ENCODE assay signal across 8 cellular contexts in genomic region chr6:30885999-30886896, GRCh38. TPM values are rescaled to one million over a fixed set of nuclear protein-coding genes. Genes with fewer than 3 reads are reported as not detected.
DNase-seq lines count a peak whose midpoint lies in the region; ATAC-seq and TF ChIP-seq lines count a peak whose summit lies in the region.

No MANE protein-coding gene starts in this region.

- H3K4me3 Mint-ChIP-seq in MCF 10A (ENCODE audit: unreplicated experiment): peak overlapping the region; percentile 83

- H3K4me1 Mint-ChIP-seq in MCF 10A (ENCODE audit: insufficient read depth, unreplicated experiment): peaks cover 61% of the 10 kb centered on the region

- H3K36me3 ChIP-seq in H7 (replicated peaks; ENCODE audit: control insufficient read depth, insufficient read depth, low read length) (peaks cover 23% of the 10 kb centered on the region), Peyer's patch (peaks cover 0 to 29% (median 0%) of the 10 kb centered on the region in 3 donors), iPS-20b (ENCODE audit: insufficient read depth, low read depth, low read length) (peaks cover 32% of the 10 kb centered on the region), sigmoid colon (peaks cover 0 to 23% (median 4%) of the 10 kb centered on the region in 4 donors)

- no peak for ATAC-seq in HG03108 (IDR thresholded peaks at IDR 0.05; ENCODE audit: unreplicated experiment)

- peak overlapping the region; percentile 95 for H3K27ac Mint-ChIP-seq in MCF 10A (ENCODE audit: low read depth, unreplicated experiment)

- no peaks in the 10 kb centered on the region for H3K27me3 Mint-ChIP-seq in MCF 10A (ENCODE audit: insufficient read depth, unreplicated experiment)

- no peaks in the 10 kb centered on the region for H3K27me3 ChIP-seq in H7 (ENCODE audit: control insufficient read depth, insufficient read depth, low read length)
- no peaks in the 10 kb centered on the region for H3K27me3 ChIP-seq in Peyer's patch
- no peaks in the 10 kb centered on the region for H3K27me3 ChIP-seq in iPS-20b (ENCODE audit: insufficient read depth, low read length)
- H3K27me3 ChIP-seq in sigmoid colon: no peaks in the 10 kb centered on the region

- H3K4me1 ChIP-seq in Peyer's patch (peaks cover 3 to 38% (median 26%) of the 10 kb centered on the region in 4 donors), iPS-20b (ENCODE audit: insufficient read depth, low read length) (peaks cover 31% of the 10 kb centered on the region), sigmoid colon (peaks cover 0 to 55% (median 44%) of the 10 kb centered on the region in 4 donors)

- POLR2A ChIA-PET in AG04449 (lab: Yijun Ruan, JAX): interaction anchor here (0.7 kb wide), 2 partner anchors 28 to 73 kb away, joined by 3 read pairs; partner anchors contain the start of gene VARS2
- POLR2A ChIA-PET in MCF 10A (lab: Yijun Ruan, JAX): interaction anchor here (0.6 to 7.2 kb wide), 24 partner anchors 10 to 330 kb away, joined by 3 to 100 read pairs (median 8); partner anchors contain the start of genes GTF2H4, IER3, MDC1 and MRPS18B

- H3K9ac ChIP-seq in iPS-20b (ENCODE audit: low read depth, low read length): peak overlapping the region; percentile 81; the same call in 1 of the 2 replicates

- H3K9me3 ChIP-seq in Peyer's patch: no peaks in the 10 kb centered on the region
- H3K9me3 ChIP-seq in iPS-20b (ENCODE audit: insufficient read depth, low read depth, low read length): no peaks in the 10 kb centered on the region
- H3K9me3 ChIP-seq in sigmoid colon: no peaks in the 10 kb centered on the region

- TF ChIP-seq CTCF in AG04449 (IDR thresholded peaks at IDR 0.05; ENCODE audit: insufficient read depth, low read length, missing control alignments) (no peak), Peyer's patch (IDR thresholded peaks at IDR 0.05) (no peak), MCF 10A (IDR thresholded peaks at IDR 0.05; ENCODE audit: unreplicated experiment) (no peak), sigmoid colon (IDR thresholded peaks at IDR 0.05) (no peak)

- WGBS in sigmoid colon, 2 donors: 12 to 44% methylated on average over 18 of the region's 18 CpGs

- H3K9me3 Mint-ChIP-seq in MCF 10A (ENCODE audit: unreplicated experiment): no peaks in the 10 kb centered on the region

- TF ChIP-seq EP300 in sigmoid colon (IDR thresholded peaks at IDR 0.05): no peak

- peak overlapping the region; percentile 88 to 94 (median 92) for H3K27ac ChIP-seq in Peyer's patch
- peak overlapping the region; percentile 91 for H3K27ac ChIP-seq in iPS-20b (ENCODE audit: low read length)
- H3K27ac ChIP-seq in sigmoid colon: peak overlapping the region; percentile 89 to 95 (median 94)

- no TSS peak for BruUV-seq in MCF 10A (replicated peaks; lab: Mats Ljungman, UMichigan)

- H3K4me3 ChIP-seq in AG04449 (ENCODE audit: low read depth, low read length) (peak overlapping the region; percentile 82), H7 (ENCODE audit: insufficient read depth, low read depth, low read length) (peak overlapping the region; percentile 34), Peyer's patch (peak overlapping the region; percentile 1 to 89 (median 75)), iPS-20b (ENCODE audit: low read length) (peak overlapping the region; percentile 63), sigmoid colon (peak overlapping the region; percentile 80 to 93 (median 87))

- intact Hi-C loops in MCF 10A (cut with micrococcal nuclease) (loop anchor here (2.0 kb wide), 2 partner anchors 23 to 143 kb away; partner anchors contain the start of genes FLOT1 and GTF2H4), sigmoid colon (cut with DNase I) (loop anchor here (2.0 kb wide), 1 partner anchor 143 kb away; the partner anchor contains the start of gene FLOT1)

- DNase-seq in AG04449 (ENCODE audit: low read depth, low spot score): no peak
- peak; percentile 98 for DNase-seq in H7
- DNase-seq in Peyer's patch: peak in 2 of 3 donors; percentile 80 to 86
- peak; percentile 97 for DNase-seq in MCF 10A (ENCODE audit: unreplicated experiment)
- DNase-seq in sigmoid colon: peak; percentile 89
- DNase-seq in cortex of kidney (lab: John Stamatoyannopoulos, UW): no peak

- CTCF ChIA-PET in AG04449 (lab: Yijun Ruan, JAX) (interaction anchor here (1.1 to 13.1 kb wide), 8 partner anchors 8 to 194 kb away, joined by 4 to 472 read pairs (median 10); no protein-coding TSS in a partner anchor), MCF 10A (lab: Yijun Ruan, JAX) (interaction anchor here (0.6 to 6.3 kb wide), 9 partner anchors 9 to 200 kb away, joined by 3 to 54 read pairs (median 5); no protein-coding TSS in a partner anchor)

- TF ChIP-seq POLR2A in Peyer's patch (IDR thresholded peaks at IDR 0.05) (peak; percentile 54 to 81), sigmoid colon (IDR thresholded peaks at IDR 0.05) (no peak)

- peaks cover 39% of the 10 kb centered on the region for H3K36me3 Mint-ChIP-seq in MCF 10A (ENCODE audit: insufficient read depth, unreplicated experiment)

RNA-seq across cellular contexts. Expression of gene DDR1, which starts 1.9 kb away (rescaled TPM):
- 117 and 127 TPM in 2 replicates for total RNA-seq in H7 (2014; rRNA removed; shearing (Covaris generic))
- total RNA-seq in Peyer's patch (100 to 1,000 TPM in 3 of 4 donors, 10 to 100 TPM in 1; 70.1 to 166 (median 143) TPM), MCF 10A (2022) (59.7 and 66.0 TPM in 2 replicates), sigmoid colon (10 to 100 TPM in 2 of 4 donors, 1 to 10 TPM in 2; 7.9 to 25.2 (median 13.6) TPM)
- 100 to 1,000 TPM in 1 of 3 donors, 10 to 100 TPM in 2; 25.7 to 110 (median 27.0) TPM for polyA plus RNA-seq in sigmoid colon

RNA-seq across cellular contexts. Expression of gene GTF2H4, which starts 21.8 kb away (rescaled TPM):
- total RNA-seq in H7 (2014; rRNA removed; shearing (Covaris generic)): 30.5 and 30.9 TPM in 2 replicates
- total RNA-seq in Peyer's patch (10 to 100 TPM; 10.7 to 21.3 (median 17.0) TPM), MCF 10A (2022) (30.6 and 33.9 TPM in 2 replicates), sigmoid colon (10 to 100 TPM in 2 of 4 donors, 1 to 10 TPM in 2; 7.7 to 28.5 (median 13.1) TPM)
- polyA plus RNA-seq in sigmoid colon: 10 to 100 TPM in 2 of 3 donors, 1 to 10 TPM in 1; 9.9 to 21.9 (median 12.6) TPM

RNA-seq across cellular contexts. Expression of gene VARS2, which starts 27.8 kb away (rescaled TPM):
- 54.4 and 60.5 TPM in 2 replicates for total RNA-seq in H7 (2014; rRNA removed; shearing (Covaris generic))
- total RNA-seq in Peyer's patch (10 to 100 TPM; 24.2 to 40.0 (median 31.1) TPM), MCF 10A (2022) (38.8 and 52.7 TPM in 2 replicates), sigmoid colon (10 to 100 TPM in 1 of 4 donors, 1 to 10 TPM in 3; 6.7 to 13.0 (median 9.0) TPM)
- polyA plus RNA-seq in sigmoid colon: 10 to 100 TPM in 1 of 3 donors, 1 to 10 TPM in 2; 6.9 to 23.0 (median 7.8) TPM

RNA-seq across cellular contexts. Expression of gene SFTA2, which starts 45.7 kb away (rescaled TPM):
- not detected in 2 replicates for total RNA-seq in H7 (2014; rRNA removed; shearing (Covaris generic))
- total RNA-seq in Peyer's patch (not detected), MCF 10A (2022) (not detected in 2 replicates), sigmoid colon (not detected)
- 1 to 10 TPM in 1 of 3 donors, not detected in 2; 3.6 TPM for polyA plus RNA-seq in sigmoid colon

RNA-seq across cellular contexts. Expression of gene MUCL3, which starts 54.5 kb away (rescaled TPM):
- not detected in 2 replicates for total RNA-seq in H7 (2014; rRNA removed; shearing (Covaris generic))
- under 1 TPM in 1 of 4 donors, not detected in 3; 0.18 TPM for total RNA-seq in Peyer's patch
- not detected in 2 replicates for total RNA-seq in MCF 10A (2022)
- not detected for total RNA-seq in sigmoid colon
- polyA plus RNA-seq in sigmoid colon: under 1 TPM in 1 of 3 donors, not detected in 2; under 0.01 TPM

Comparison
In these comparisons a context has a peak if more than half of its experiments do, and no peak if none do; other contexts are left out.
1. DNase-seq: peak in H7 (single experiment), Peyer's patch (2 of 3), MCF 10A (single experiment) and sigmoid colon (single experiment); none in AG04449 (single experiment) and cortex of kidney (single experiment).
2. H3K4me3 ChIP-seq: peak in every context shown above with its lines; median percentile 87 in sigmoid colon; 82 in AG04449; 75 in Peyer's patch; 63 in iPS-20b; 34 in H7.
3. POLR2A ChIP-seq: peak in Peyer's patch (2 of 2); none in sigmoid colon (0 of 2).
4. Peak in every context shown above with its lines, with median percentiles within 50 percentile points of each other: H3K27ac ChIP-seq.